20 cellular contexts compared by ENCODE assay signal in genomic region chr2:111140815-111141214, GRCh38. TPM values are rescaled to one million over a fixed set of nuclear protein-coding genes. Genes with fewer than 3 reads are reported as not detected.
DNase-seq lines count a peak whose midpoint lies in the region; ATAC-seq and TF ChIP-seq lines count a peak whose summit lies in the region.
"Had no signal": no experiment of that assay in that cellular context is flagged by ENCODE, and none has a peak within 500 bp of the region (broad histone marks: within the 10 kb centered on the region; RNA-seq: fewer than 3 reads in every experiment).

No MANE protein-coding gene starts in this region.

- ATAC-seq in Right ventricle myocardium inferior (peak; percentile 44), esophagus mucosa (peak; percentile 93), mucosa of descending colon (peak; percentile 88)
- ATAC-seq: GM12878, HepG2 had no signal

- no peak for DNase-seq in Right ventricle myocardium inferior (ENCODE audit: missing footprints)
- no peak for DNase-seq in cardiac septum (ENCODE audit: low spot score)
- DNase-seq in mucosa of descending colon = no peak
- peak; percentile 29 for DNase-seq in transverse colon
- no peak for DNase-seq in WERI-Rb-1
- no peak for DNase-seq in activated naive CD4-positive, alpha-beta T cell treated with anti-CD3 and anti-CD28 coated beads, Interleukin-2, amount 10 ng/mL, durations not matched to agents 7 days and 5 days
- DNase-seq in NCI-H2196 treated with DMSO at 0.1 percent for 48 hours (lab: John Stamatoyannopoulos, UW; ENCODE audit: unreplicated experiment) = no peak
- DNase-seq: CD4-positive, CD25-positive, alpha-beta regulatory T cell; CD8-positive, alpha-beta memory T cell; COR-L47; DMS 273 treated with DMSO at 0.1 percent for 48 hours; DMS53; DND-41; EL; H9 had no signal

- no peak overlapping the region for H3K27ac ChIP-seq in transverse colon
- no peak overlapping the region for H3K27ac ChIP-seq in WERI-Rb-1
- H3K27ac ChIP-seq: BLaER1 treated with 17β-estradiol and CSF1 and Interleukin-3, amounts not matched to agents 10 nM and 100 nM had no signal

- CTCF ChIA-PET in activated naive CD4-positive, alpha-beta T cell treated with anti-CD3 and anti-CD28 coated beads, Interleukin-2, amount 10 ng/mL, durations not matched to agents 7 days and 5 days (lab: Charles Lee) = no interaction called here

- intact Hi-C loops in Right ventricle myocardium inferior (cut with DNase I) = no loop called here
- intact Hi-C loops in cardiac septum (cut with DNase I) = no loop called here
- intact Hi-C loops in mucosa of descending colon (cut with DNase I, micrococcal nuclease) = no loop called here
- intact Hi-C loops in transverse colon (cut with DNase I; ENCODE audit: low total_unique reads) = no loop called here

- 96 to 97% methylated on average over 3 to 4 of the region's 4 CpGs for WGBS in transverse colon (ENCODE audit: low coverage in 1 of 2), 2 donors

- H3K4me3 ChIP-seq in mucosa of descending colon = no peak overlapping the region
- H3K4me3 ChIP-seq in transverse colon = no peak overlapping the region
- H3K4me3 ChIP-seq in WERI-Rb-1 (ENCODE audit: low read depth, low read length) = no peak overlapping the region
- H3K4me3 ChIP-seq: BLaER1 treated with 17β-estradiol and CSF1 and Interleukin-3, amounts not matched to agents 10 nM and 100 nM; GM12878 had no signal

- no peak for TF ChIP-seq EP300 in transverse colon (IDR thresholded peaks at IDR 0.05; ENCODE audit: low read depth)

- H3K27me3 Mint-ChIP-seq in activated naive CD4-positive, alpha-beta T cell treated with anti-CD3 and anti-CD28 coated beads, Interleukin-2, amount 10 ng/mL, durations not matched to agents 7 days and 5 days = no peaks in the 10 kb centered on the region
- H3K27me3 Mint-ChIP-seq: B cell; CD8-positive, alpha-beta memory T cell had no signal

- H3K9me3 ChIP-seq in mucosa of descending colon (no peaks in the 10 kb centered on the region), transverse colon (no peaks in the 10 kb centered on the region), WERI-Rb-1 (ENCODE audit: severe bottlenecking) (no peaks in the 10 kb centered on the region)

- H3K36me3 Mint-ChIP-seq in activated naive CD4-positive, alpha-beta T cell treated with anti-CD3 and anti-CD28 coated beads, Interleukin-2, amount 10 ng/mL, durations not matched to agents 7 days and 5 days = peaks cover 39% of the 10 kb centered on the region

- no peak overlapping the region for H3K4me3 Mint-ChIP-seq in activated naive CD4-positive, alpha-beta T cell treated with anti-CD3 and anti-CD28 coated beads, Interleukin-2, amount 10 ng/mL, durations not matched to agents 7 days and 5 days
- H3K4me3 Mint-ChIP-seq: B cell; CD4-positive, CD25-positive, alpha-beta regulatory T cell; CD8-positive, alpha-beta memory T cell; H9 had no signal

- TF ChIP-seq POLR2A in transverse colon (IDR thresholded peaks at IDR 0.05) = no peak

- H3K27ac Mint-ChIP-seq in activated naive CD4-positive, alpha-beta T cell treated with anti-CD3 and anti-CD28 coated beads, Interleukin-2, amount 10 ng/mL, durations not matched to agents 7 days and 5 days = no peak overlapping the region
- H3K27ac Mint-ChIP-seq: B cell; CD4-positive, CD25-positive, alpha-beta regulatory T cell; CD8-positive, alpha-beta memory T cell had no signal

- TF ChIP-seq CTCF in mucosa of descending colon (IDR thresholded peaks at IDR 0.05) (no peak), transverse colon (IDR thresholded peaks at IDR 0.05) (no peak), WERI-Rb-1 (IDR thresholded peaks at IDR 0.05; ENCODE audit: low read depth, low read length) (no peak)

- H3K4me1 Mint-ChIP-seq in activated naive CD4-positive, alpha-beta T cell treated with anti-CD3 and anti-CD28 coated beads, Interleukin-2, amount 10 ng/mL, durations not matched to agents 7 days and 5 days = peaks cover 10% of the 10 kb centered on the region

- H3K9me3 Mint-ChIP-seq in activated naive CD4-positive, alpha-beta T cell treated with anti-CD3 and anti-CD28 coated beads, Interleukin-2, amount 10 ng/mL, durations not matched to agents 7 days and 5 days = no peaks in the 10 kb centered on the region
- H3K9me3 Mint-ChIP-seq: CD8-positive, alpha-beta memory T cell; H9 had no signal

- H3K27me3 ChIP-seq in transverse colon = no peaks in the 10 kb centered on the region
- H3K27me3 ChIP-seq in WERI-Rb-1 (ENCODE audit: insufficient read depth, low read depth, severe bottlenecking) = no peaks in the 10 kb centered on the region
- H3K27me3 ChIP-seq: BLaER1 treated with 17β-estradiol and CSF1 and Interleukin-3, amounts not matched to agents 10 nM and 100 nM had no signal

- H3K36me3 ChIP-seq in mucosa of descending colon (ENCODE audit: low read depth) = no peaks in the 10 kb centered on the region
- no peaks in the 10 kb centered on the region for H3K36me3 ChIP-seq in transverse colon
- H3K36me3 ChIP-seq in WERI-Rb-1 = no peaks in the 10 kb centered on the region; the same call in 1 of the 2 replicates

- in situ Hi-C loops in transverse colon (cut with MboI; ENCODE audit: low pct_ligation_motif_present in 1 of 4, low pct_unique_long_range_greater_than_20kb in 1 of 4, low sequenced_read_pairs in 3 of 4) = loop anchor here in 1 of 4 donors (25.0 kb wide), 1 partner anchor 329 kb away; no protein-coding TSS in a partner anchor

- no peaks in the 10 kb centered on the region for H3K4me1 ChIP-seq in mucosa of descending colon (ENCODE audit: low read depth)
- H3K4me1 ChIP-seq in transverse colon = peaks cover 0 to 4% (median 1%) of the 10 kb centered on the region in 4 donors

RNA-seq across cellular contexts. Expression of gene BCL2L11, which starts 20.1 kb away (rescaled TPM):
- total RNA-seq in Right ventricle myocardium inferior (9.1 TPM), cardiac septum (5.2 TPM), esophagus mucosa (16.6 TPM), mucosa of descending colon (10 to 100 TPM; 40.9 to 44.4 (median 43.7) TPM), transverse colon (10 to 100 TPM in 3 of 4 donors, 1 to 10 TPM in 1; 8.8 to 41.8 (median 36.1) TPM)
